ENCODE assay signal across 24 cellular contexts in the genomic region with DNA sequence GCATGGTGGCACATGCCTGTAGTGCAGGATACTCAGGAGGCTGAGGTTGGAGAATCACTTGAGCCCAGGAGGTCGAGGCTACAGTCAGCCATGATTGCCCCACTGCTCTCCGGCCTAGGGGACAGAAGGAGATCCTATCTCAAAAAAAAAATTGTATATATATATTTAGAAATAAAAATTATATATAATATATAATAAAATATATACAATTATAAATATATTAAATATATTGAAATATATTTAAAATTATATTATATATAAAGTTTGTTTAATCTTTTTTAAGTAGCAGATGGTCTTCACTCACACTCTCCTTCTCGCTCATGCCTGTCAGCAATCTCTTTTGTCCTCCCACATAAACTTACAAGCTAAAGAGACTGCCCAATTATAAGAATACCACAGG. TPM values are rescaled to one million over a fixed set of nuclear protein-coding genes. Genes with fewer than 3 reads are reported as not detected.
DNase-seq lines count a peak whose midpoint lies in the region; ATAC-seq, FAIRE-seq and TF ChIP-seq lines count a peak whose summit lies in the region.
"Had no signal": no experiment of that assay in that cellular context is flagged by ENCODE, and none has a peak within 500 bp of the region (broad histone marks: within the 10 kb centered on the region; RNA-seq: fewer than 3 reads in every experiment).

No MANE protein-coding gene starts in this region.

- no peak overlapping the region for H3K9ac ChIP-seq in Karpas-422 (ENCODE audit: low read length)
- H3K9ac ChIP-seq: BLaER1 had no signal

- H3K4me1 ChIP-seq in Karpas-422 (ENCODE audit: low read length): peaks cover 72% of the 10 kb centered on the region
- no peaks in the 10 kb centered on the region for H3K4me1 ChIP-seq in tibial artery
- H3K4me1 ChIP-seq: BE2C, BLaER1 had no signal

- H3K4me1 Mint-ChIP-seq in WTC11: peaks cover 2% of the 10 kb centered on the region; the same call in 1 of the 2 replicates

- no peaks in the 10 kb centered on the region for H3K9me2 ChIP-seq in Karpas-422 (replicated peaks; ENCODE audit: insufficient read depth, low read length)

- H3K27me3 Mint-ChIP-seq in WTC11 (ENCODE audit: low read depth): no peaks in the 10 kb centered on the region
- H3K27me3 Mint-ChIP-seq: CD4-positive, alpha-beta memory T cell; CD4-positive, CD25-positive, alpha-beta regulatory T cell had no signal

- H3K4me3 Mint-ChIP-seq in WTC11: no peak overlapping the region
- H3K4me3 Mint-ChIP-seq: CD14-positive monocyte; CD4-positive, alpha-beta memory T cell; CD4-positive, CD25-positive, alpha-beta regulatory T cell; CD8-positive, alpha-beta memory T cell had no signal

- H3K27me3 ChIP-seq in Karpas-422 (ENCODE audit: low read length) (no peaks in the 10 kb centered on the region), tibial artery (no peaks in the 10 kb centered on the region)
- H3K27me3 ChIP-seq: BE2C, BLaER1 had no signal

- peak overlapping the region; percentile 67 for H3K4me2 ChIP-seq in Karpas-422 (ENCODE audit: low read depth, low read length, poor library complexity, severe bottlenecking)
- H3K4me2 ChIP-seq: BLaER1 had no signal

- H3K79me2 ChIP-seq in Karpas-422 (ENCODE audit: low read length): peaks cover 65% of the 10 kb centered on the region

- TF ChIP-seq CTCF in WTC11 (IDR thresholded peaks at IDR 0.05) (no peak), tibial artery (IDR thresholded peaks at IDR 0.05) (no peak)

- POLR2A ChIA-PET in WTC11 (lab: Charles Lee): no interaction called here

- H3K36me3 Mint-ChIP-seq in WTC11: peaks cover 14% of the 10 kb centered on the region

- H3K9me3 ChIP-seq in Karpas-422 (ENCODE audit: low read length): no peaks in the 10 kb centered on the region
- no peaks in the 10 kb centered on the region for H3K9me3 ChIP-seq in tibial artery
- H3K9me3 ChIP-seq: BE2C, BLaER1 had no signal

- DNase-seq in Karpas-422 (no peak), WTC11 (ENCODE audit: low spot score) (no peak), amniotic stem cell (lab: John Stamatoyannopoulos, UW) (no peak), tibial artery (no peak)
- DNase-seq: ACHN; BE2C; C1 segment of cervical spinal cord; CD4-positive, alpha-beta memory T cell; CD4-positive, CD25-positive, alpha-beta regulatory T cell; CD8-positive, alpha-beta memory T cell; COR-L47; DMS 273 treated with DMSO at 0.1 percent for 48 hours; DMS153; DMS53; DMS79; DND-41; EL; GF-D8 had no signal

- no peak overlapping the region for H3K27ac Mint-ChIP-seq in WTC11
- H3K27ac Mint-ChIP-seq: CD14-positive monocyte; CD4-positive, CD25-positive, alpha-beta regulatory T cell had no signal

- intact Hi-C loops in tibial artery (cut with DNase I; ENCODE audit: low total_unique reads): no loop called here

- CTCF ChIA-PET in WTC11 (lab: Charles Lee): no interaction called here

- peak overlapping the region; percentile 94 for H3K27ac ChIP-seq in Karpas-422 (ENCODE audit: low read length)
- no peak overlapping the region for H3K27ac ChIP-seq in tibial artery
- H3K27ac ChIP-seq: 22Rv1, BLaER1 had no signal

- H3K36me3 ChIP-seq in Karpas-422 (ENCODE audit: insufficient read depth, low read length): peaks cover 9% of the 10 kb centered on the region; the same call in 1 of the 2 replicates
- H3K36me3 ChIP-seq in tibial artery: peaks cover 4 to 21% (median 14%) of the 10 kb centered on the region in 3 donors

- peak; percentile 82 for FAIRE-seq in A204.1 (lab: Jason Lieb, UNC)
- FAIRE-seq: GM12891, GM19239 had no signal

- no peaks in the 10 kb centered on the region for H4K20me1 ChIP-seq in Karpas-422 (ENCODE audit: insufficient read depth, low read depth, low read length)

- ATAC-seq in WTC11: no peak

- no peak overlapping the region for H3K4me3 ChIP-seq in Karpas-422 (ENCODE audit: low read length)
- H3K4me3 ChIP-seq in tibial artery: no peak overlapping the region
- H3K4me3 ChIP-seq: BLaER1 had no signal

- no peak overlapping the region for H2AFZ ChIP-seq in Karpas-422 (ENCODE audit: low read length)

- no peaks in the 10 kb centered on the region for H3K9me3 Mint-ChIP-seq in WTC11
- H3K9me3 Mint-ChIP-seq: CD8-positive, alpha-beta memory T cell had no signal

TF ChIP-seq in WTC11, 78 proteins besides CTCF, POLR2A, EP300 and RAD21:
- TF ChIP-seq ZNF263 (CRISPR knock-in tag; IDR thresholded peaks at IDR 0.05; ENCODE audit: low read depth) (no peak), CBFB (CRISPR knock-in tag; IDR thresholded peaks at IDR 0.05; ENCODE audit: low read depth) (no peak), HMGA2 (CRISPR knock-in tag; IDR thresholded peaks at IDR 0.05) (peak; percentile 95; the same call in 1 of the 2 replicates), FOXP1 (CRISPR knock-in tag; IDR thresholded peaks at IDR 0.05; ENCODE audit: borderline replicate concordance) (no peak), GRHL2 (CRISPR knock-in tag; IDR thresholded peaks at IDR 0.05; ENCODE audit: insufficient replicate concordance, severe bottlenecking) (no peak)
- TF ChIP-seq, protein P1, sequence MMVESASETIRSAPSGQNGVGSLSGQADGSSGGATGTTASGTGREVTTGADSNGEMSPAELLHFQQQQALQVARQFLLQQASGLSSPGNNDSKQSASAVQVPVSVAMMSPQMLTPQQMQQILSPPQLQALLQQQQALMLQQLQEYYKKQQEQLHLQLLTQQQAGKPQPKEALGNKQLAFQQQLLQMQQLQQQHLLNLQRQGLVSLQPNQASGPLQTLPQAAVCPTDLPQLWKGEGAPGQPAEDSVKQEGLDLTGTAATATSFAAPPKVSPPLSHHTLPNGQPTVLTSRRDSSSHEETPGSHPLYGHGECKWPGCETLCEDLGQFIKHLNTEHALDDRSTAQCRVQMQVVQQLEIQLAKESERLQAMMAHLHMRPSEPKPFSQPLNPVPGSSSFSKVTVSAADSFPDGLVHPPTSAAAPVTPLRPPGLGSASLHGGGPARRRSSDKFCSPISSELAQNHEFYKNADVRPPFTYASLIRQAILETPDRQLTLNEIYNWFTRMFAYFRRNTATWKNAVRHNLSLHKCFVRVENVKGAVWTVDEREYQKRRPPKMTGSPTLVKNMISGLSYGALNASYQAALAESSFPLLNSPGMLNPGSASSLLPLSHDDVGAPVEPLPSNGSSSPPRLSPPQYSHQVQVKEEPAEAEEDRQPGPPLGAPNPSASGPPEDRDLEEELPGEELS (CRISPR knock-in tag; IDR thresholded peaks at IDR 0.05): no peak
- TF ChIP-seq, protein P2, sequence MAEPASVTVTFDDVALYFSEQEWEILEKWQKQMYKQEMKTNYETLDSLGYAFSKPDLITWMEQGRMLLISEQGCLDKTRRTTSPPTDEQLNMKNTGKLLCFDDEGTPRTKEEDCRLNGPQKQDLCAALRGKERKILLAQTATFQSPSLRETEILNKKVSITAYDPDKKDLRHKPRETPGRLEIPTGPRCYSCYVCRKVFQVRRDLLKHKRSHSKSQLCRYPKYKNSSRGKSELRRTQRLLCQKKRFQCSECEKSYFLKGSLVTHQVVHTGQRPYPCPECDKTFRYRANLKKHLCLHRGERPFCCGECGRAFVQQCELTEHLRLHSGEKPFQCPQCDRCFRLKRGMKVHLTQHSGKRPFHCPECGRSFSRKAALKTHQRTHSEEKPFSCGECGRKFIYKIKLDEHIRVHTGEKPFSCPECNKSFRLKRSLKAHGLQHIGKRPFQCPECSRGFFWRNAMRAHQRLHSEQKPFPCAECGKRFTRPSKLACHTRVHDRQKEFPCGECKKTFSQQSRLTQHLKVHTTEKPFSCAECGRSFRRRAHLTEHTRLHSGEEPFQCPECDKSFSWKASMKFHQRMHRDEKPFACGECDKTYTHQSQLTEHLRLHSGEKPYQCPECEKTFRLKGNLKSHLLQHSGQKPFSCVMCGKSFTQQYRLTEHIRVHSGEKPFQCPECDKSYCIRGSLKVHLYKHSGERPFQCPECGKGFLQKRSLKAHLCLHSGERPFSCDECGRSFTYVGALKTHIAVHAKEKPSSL (CRISPR knock-in tag; conservative IDR thresholded peaks at IDR 0.05): no peak

RNA-seq across cellular contexts. Expression of a gene that starts 58.5 kb away (rescaled TPM):
- total RNA-seq in Karpas-422 (2014; rRNA removed; shearing (Covaris generic); ENCODE audit: low replicate concordance): 123 and 202 TPM in 2 replicates
- total RNA-seq in WTC11 (2021): 55.6 to 57.3 TPM (median 56.5 TPM) in 3 replicates
